ENCODE assay signal across 9 cellular contexts in the genomic region with DNA sequence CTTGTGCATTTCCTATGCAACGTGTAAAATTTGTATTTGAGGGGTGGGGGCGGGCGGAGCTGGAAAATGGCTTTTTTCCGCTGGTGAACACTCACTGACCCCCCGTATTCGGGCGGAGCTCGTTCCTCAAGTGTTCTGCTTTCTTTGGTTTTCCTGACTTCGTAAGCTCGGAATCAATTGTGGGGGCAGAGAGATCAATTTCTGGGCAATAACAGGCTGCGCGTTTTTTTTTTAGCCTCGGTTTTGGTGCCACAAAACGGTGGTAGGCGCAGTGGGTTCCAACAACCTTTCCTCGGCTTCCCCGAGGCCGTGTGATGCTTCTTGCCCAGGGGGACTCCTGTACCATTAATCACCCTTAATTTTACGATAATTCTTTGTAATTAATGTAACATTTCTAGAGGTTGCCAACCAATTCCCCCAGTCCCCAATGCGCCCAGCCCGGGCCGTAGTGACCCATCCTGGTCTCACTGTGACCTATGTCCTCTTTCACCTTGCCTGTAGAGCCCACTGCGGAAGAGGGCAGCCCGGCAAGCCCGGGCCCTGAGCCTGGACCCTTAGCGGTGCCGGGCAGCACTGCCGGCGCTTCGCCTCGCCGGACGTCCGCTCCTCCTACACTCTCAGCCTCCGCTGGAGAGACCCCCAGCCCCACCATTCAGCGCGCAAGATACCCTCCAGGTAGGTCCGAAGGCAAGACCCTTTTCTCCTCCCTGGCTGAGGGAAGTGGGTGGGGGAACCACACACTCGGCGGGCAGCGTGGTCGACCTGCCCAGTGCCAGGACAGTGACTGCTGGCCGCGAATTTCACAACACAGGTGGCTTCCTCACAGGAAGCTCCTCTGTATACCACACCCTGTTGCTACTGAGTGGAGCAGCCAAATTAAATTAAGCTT. TPM values are rescaled to one million over a fixed set of nuclear protein-coding genes. Genes with fewer than 3 reads are reported as not detected.
DNase-seq lines count a peak whose midpoint lies in the region; ATAC-seq and TF ChIP-seq lines count a peak whose summit lies in the region.
"Had no signal": no experiment of that assay in that cellular context is flagged by ENCODE, and none has a peak within 500 bp of the region (broad histone marks: within the 10 kb centered on the region; RNA-seq: fewer than 3 reads in every experiment).

No MANE protein-coding gene starts in this region.

- peaks cover 0 to 75% (median 30%) of the 10 kb centered on the region in 3 donors for H3K27me3 ChIP-seq in stomach

- TF ChIP-seq CTCF in stomach (IDR thresholded peaks at IDR 0.05) = no peak

- peaks cover 64% of the 10 kb centered on the region for H3K4me1 Mint-ChIP-seq in activated naive CD8-positive, alpha-beta T cell (ENCODE audit: low read depth)

- H3K27ac ChIP-seq in stomach = no peak overlapping the region

- no peak for TF ChIP-seq EP300 in stomach (IDR thresholded peaks at IDR 0.05)

- TF ChIP-seq POLR2A in stomach (IDR thresholded peaks at IDR 0.05) = no peak

- peaks cover 8% of the 10 kb centered on the region for H3K27me3 Mint-ChIP-seq in activated naive CD8-positive, alpha-beta T cell

- H3K4me3 Mint-ChIP-seq in activated naive CD8-positive, alpha-beta T cell = peak overlapping the region; percentile 98

- ATAC-seq in sciatic nerve = no peak

- H3K4me3 ChIP-seq in stomach = peak overlapping the region; percentile 71 to 95 (median 81)

- H3K36me3 Mint-ChIP-seq in activated naive CD8-positive, alpha-beta T cell = peaks cover 28% of the 10 kb centered on the region

- peak; percentile 49 for DNase-seq in activated T-cell treated with anti-CD3 and anti-CD28 coated beads, Interleukin-2, amount 50 U/mL, for 1 hour
- DNase-seq in activated T-cell treated with anti-CD3 and anti-CD28 coated beads for 4 hours (no peak), islet precursor cell (peak; percentile 56), stomach (no peak), sciatic nerve (ENCODE audit: low spot score) (no peak), hippocampal formation (lab: John Stamatoyannopoulos, UW) (no peak), NCI-H526 treated with DMSO at 0.1 percent for 48 hours (lab: John Stamatoyannopoulos, UW) (no peak)
- DNase-seq: NCI-H2081 treated with DMSO at 0.1 percent for 48 hours had no signal

- peak overlapping the region; percentile 22 for H3K27ac Mint-ChIP-seq in activated naive CD8-positive, alpha-beta T cell

- H3K36me3 ChIP-seq in stomach = peaks cover 0 to 9% (median 0%) of the 10 kb centered on the region in 4 donors

- WGBS in stomach, 5 donors = 45 to 69% (median 63%) methylated on average over 44 of the region's 44 CpGs

- H3K9me3 ChIP-seq in stomach = no peaks in the 10 kb centered on the region

- H3K4me1 ChIP-seq in stomach = peaks cover 17 to 53% (median 45%) of the 10 kb centered on the region in 4 donors

- intact Hi-C loops in stomach (cut with DNase I; ENCODE audit: low total_unique reads) (no loop called here), sciatic nerve (cut with DNase I) (no loop called here)

- H3K9me3 Mint-ChIP-seq in activated naive CD8-positive, alpha-beta T cell (ENCODE audit: low read depth) = no peaks in the 10 kb centered on the region

RNA-seq across cellular contexts. Expression of a gene that starts 3.7 kb away (rescaled TPM):
- 10 to 100 TPM in 1 of 5 donors, 1 to 10 TPM in 3, under 1 TPM in 1; 0.58 to 51.8 (median 2.6) TPM for total RNA-seq in stomach
- 1 to 10 TPM; 1.3 to 4.9 (median 3.9) TPM for polyA plus RNA-seq in stomach
- total RNA-seq in sciatic nerve = 42.2 TPM

Comparison
In these comparisons a context has a peak if more than half of its experiments do, and no peak if none do; other contexts are left out.
1. DNase-seq: peak in activated T-cell treated with anti-CD3 and anti-CD28 coated beads, Interleukin-2, amount 50 U/mL, for 1 hour (single experiment) and islet precursor cell (single experiment); none in activated T-cell treated with anti-CD3 and anti-CD28 coated beads for 4 hours (single experiment), stomach (single experiment), sciatic nerve (single experiment), hippocampal formation (0 of 2) and NCI-H526 treated with DMSO at 0.1 percent for 48 hours (single experiment).